In genomic region chr5:34525761-34526160, GRCh38 we compare ENCODE assay signal across 27 cellular contexts.
"Had no signal": no experiment of that assay in that cellular context is flagged by ENCODE, and none has a peak within 500 bp of the region (broad histone marks: within the 10 kb centered on the region; RNA-seq: fewer than 3 reads in every experiment).

No MANE protein-coding gene starts in this region.

- H3K36me3 ChIP-seq: gastroesophageal sphincter, neutrophil, ovary, suprapubic skin, tibial artery, WERI-Rb-1 had no signal

- H3K4me3 ChIP-seq: dorsolateral prefrontal cortex, gastroesophageal sphincter, lung, ovary, suprapubic skin, tibial artery had no signal

- H3K9me3 ChIP-seq: gastroesophageal sphincter, neutrophil, ovary, suprapubic skin, tibial artery had no signal

- DNase-seq: activated CD4-positive, alpha-beta T cell treated with anti-CD3 and anti-CD28 coated beads for 48 hours; activated CD4-positive, alpha-beta T cell treated with anti-CD3 and anti-CD28 coated beads, Interleukin-2, amount 50 U/mL, for 48 hours; activated CD8-positive, alpha-beta memory T cell treated with anti-CD3 and anti-CD28 coated beads for 24 hours; activated effector memory CD4-positive, alpha-beta T cell treated with Interleukin-2 at 50 U/mL for 16 hours; activated naive CD4-positive, alpha-beta T cell treated with Interleukin-2 at 50 U/mL for 16 hours; anterior cingulate cortex; dorsolateral prefrontal cortex; effector memory CD4-positive, alpha-beta T cell; hippocampal formation; left colon; naive B cell; nephron progenitor cell; ovary; retina; stimulated activated naive CD4-positive, alpha-beta T cell; T-helper 17 cell; T1000; tibial artery; WERI-Rb-1 had no signal

- FAIRE-seq: bronchial epithelial cell, colon, keratinocyte had no signal

- H3K27me3 ChIP-seq: gastroesophageal sphincter, neutrophil, ovary, suprapubic skin, tibial artery had no signal

- ATAC-seq: activated CD4-positive, CD25-positive, alpha-beta regulatory T cell treated with anti-CD3 and anti-CD28 coated beads, Interleukin-2, amount 50 U/mL, for 24 hours; gastroesophageal sphincter; left colon; T-helper 17 cell had no signal

- H3K27ac ChIP-seq: dorsolateral prefrontal cortex, gastroesophageal sphincter, neutrophil, ovary, suprapubic skin, tibial artery, WERI-Rb-1 had no signal
